Comparison of ENCODE assay signal across 10 cellular contexts in the genomic region with DNA sequence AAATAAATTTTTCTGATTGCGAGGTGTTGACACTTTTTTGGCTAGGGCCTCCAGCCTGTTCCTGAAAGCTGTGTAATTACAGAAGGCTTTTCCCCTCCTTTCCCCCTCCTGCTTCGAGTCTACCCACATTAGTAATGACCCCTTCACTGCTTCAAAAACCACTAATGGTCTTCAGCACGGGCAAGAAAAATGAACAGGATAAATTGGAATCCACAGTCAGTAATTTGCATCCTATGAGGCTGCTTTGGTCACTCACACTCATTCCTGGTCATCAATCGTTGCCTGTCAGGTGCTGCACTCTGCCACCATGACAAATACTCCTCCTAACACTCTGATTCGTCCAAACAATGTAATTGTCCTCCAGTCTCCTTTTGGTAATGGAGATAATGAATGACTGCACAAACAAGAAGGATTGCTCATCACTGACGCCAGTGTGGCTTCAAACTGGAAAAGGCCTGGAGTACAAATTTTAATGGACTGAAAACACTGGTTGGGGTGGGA.
DNase-seq lines count a peak whose midpoint lies in the region; ATAC-seq, FAIRE-seq and TF ChIP-seq lines count a peak whose summit lies in the region.
"Had no signal": no experiment of that assay in that cellular context is flagged by ENCODE, and none has a peak within 500 bp of the region (broad histone marks: within the 10 kb centered on the region; RNA-seq: fewer than 3 reads in every experiment).

No MANE protein-coding gene starts in this region.

- peaks cover 1% of the 10 kb centered on the region for H3K27me3 Mint-ChIP-seq in GM23338 (ENCODE audit: insufficient read depth, low read depth, poor library complexity)
- H3K27me3 Mint-ChIP-seq in CD8-positive, alpha-beta T cell (ENCODE audit: low read depth), result peaks cover 7% of the 10 kb centered on the region
- H3K27me3 Mint-ChIP-seq in activated T-helper 17 cell treated with anti-CD3 and anti-CD28 coated beads, Interleukin-2, amount 50 U/mL, for 72 hours, result peaks cover 8% of the 10 kb centered on the region

- TF ChIP-seq CTCF in GM23338 (conservative IDR thresholded peaks at IDR 0.05; ENCODE audit: low read depth in 2 of 2) (no peak), endothelial cell of umbilical vein (IDR thresholded peaks at IDR 0.05; ENCODE audit: extremely low read depth in 1 of 2, insufficient read depth in 1 of 2, low read depth in 1 of 2, low read length in 2 of 2) (no peak), pancreas (IDR thresholded peaks at IDR 0.05) (no peak)
- no peak for TF ChIP-seq CTCF in CD8-positive, alpha-beta T cell (IDR thresholded peaks at IDR 0.05)

- H3K27ac ChIP-seq in GM23338 (ENCODE audit: low read depth) (no peak overlapping the region), endothelial cell of umbilical vein (ENCODE audit: insufficient read depth, low read depth, low read length) (no peak overlapping the region), pancreas (no peak overlapping the region)
- H3K27ac ChIP-seq in CD8-positive, alpha-beta T cell (ENCODE audit: low read depth, low read length), result no peak overlapping the region

- H3K4me2 ChIP-seq in GM23338 (no peak overlapping the region), endothelial cell of umbilical vein (ENCODE audit: insufficient read depth, low read length) (no peak overlapping the region)

- CTCF ChIA-PET in endothelial cell of umbilical vein (lab: Charles Lee), result no interaction called here
- CTCF ChIA-PET in CD8-positive, alpha-beta T cell (lab: Charles Lee), result no interaction called here

- FAIRE-seq in endothelial cell of umbilical vein (lab: Jason Lieb, UNC) (no peak), pancreas (lab: Jason Lieb, UNC) (no peak)

- no peaks in the 10 kb centered on the region for H3K36me3 Mint-ChIP-seq in GM23338 (ENCODE audit: low read depth)
- no peaks in the 10 kb centered on the region for H3K36me3 Mint-ChIP-seq in CD8-positive, alpha-beta T cell
- no peaks in the 10 kb centered on the region for H3K36me3 Mint-ChIP-seq in activated T-helper 17 cell treated with anti-CD3 and anti-CD28 coated beads, Interleukin-2, amount 50 U/mL, for 72 hours (ENCODE audit: low read depth)

- no peaks in the 10 kb centered on the region for H3K79me2 ChIP-seq in GM23338 (replicated peaks; ENCODE audit: insufficient read depth)
- no peaks in the 10 kb centered on the region for H3K79me2 ChIP-seq in endothelial cell of umbilical vein (ENCODE audit: control insufficient read depth, insufficient read depth, low read length)

- no peak overlapping the region for H3K27ac Mint-ChIP-seq in GM23338
- no peak overlapping the region for H3K27ac Mint-ChIP-seq in CD8-positive, alpha-beta T cell
- H3K27ac Mint-ChIP-seq in activated T-helper 17 cell treated with anti-CD3 and anti-CD28 coated beads, Interleukin-2, amount 50 U/mL, for 72 hours, result no peak overlapping the region
- H3K27ac Mint-ChIP-seq: activated naive CD8-positive, alpha-beta T cell treated with anti-CD3 and anti-CD28 coated beads, Interleukin-2, amount 50 U/mL, for 24 hours; stimulated activated naive CD8-positive, alpha-beta T cell treated with anti-CD3 and anti-CD28 coated beads, Interleukin-15, amount 100 ng/mL, for 72 hours had no signal

- no peaks in the 10 kb centered on the region for H3K9me2 ChIP-seq in GM23338 (ENCODE audit: insufficient read depth)

- POLR2A ChIA-PET in endothelial cell of umbilical vein (lab: Charles Lee), result no interaction called here
- POLR2A ChIA-PET in CD8-positive, alpha-beta T cell (lab: Charles Lee), result no interaction called here

- TF ChIP-seq POLR2A in endothelial cell of umbilical vein (IDR thresholded peaks at IDR 0.05; ENCODE audit: low read depth, low read length), result no peak

- H3K9ac ChIP-seq in endothelial cell of umbilical vein (replicated peaks; ENCODE audit: extremely low read depth, insufficient read depth, low read length), result no peak overlapping the region

- H3F3A ChIP-seq in GM23338 (replicated peaks; ENCODE audit: low read depth), result no peaks in the 10 kb centered on the region

- H2AFZ ChIP-seq in GM23338 (0 out of 2 replicates have a peak overlapping the region, but pooled peaks have one; percentile 19), endothelial cell of umbilical vein (ENCODE audit: low read depth, low read length) (no peak overlapping the region)

- H3K4me1 Mint-ChIP-seq in GM23338, result no peaks in the 10 kb centered on the region; the same call in 2 of the 3 replicates
- no peaks in the 10 kb centered on the region for H3K4me1 Mint-ChIP-seq in CD8-positive, alpha-beta T cell (ENCODE audit: low read depth)
- H3K4me1 Mint-ChIP-seq in activated T-helper 17 cell treated with anti-CD3 and anti-CD28 coated beads, Interleukin-2, amount 50 U/mL, for 72 hours, result no peaks in the 10 kb centered on the region
- H3K4me1 Mint-ChIP-seq: activated naive CD8-positive, alpha-beta T cell treated with anti-CD3 and anti-CD28 coated beads, Interleukin-2, amount 50 U/mL, for 24 hours; stimulated activated naive CD8-positive, alpha-beta T cell treated with anti-CD3 and anti-CD28 coated beads, Interleukin-15, amount 100 ng/mL, for 72 hours had no signal

- H3K9me3 ChIP-seq in endothelial cell of umbilical vein (replicated peaks; ENCODE audit: control insufficient read depth, insufficient read depth, low read length) (no peaks in the 10 kb centered on the region), pancreas (no peaks in the 10 kb centered on the region)
- H3K9me3 ChIP-seq in CD8-positive, alpha-beta T cell (ENCODE audit: low read length), result no peaks in the 10 kb centered on the region

- intact Hi-C loops in endothelial cell of umbilical vein (cut with micrococcal nuclease) (no loop called here), pancreas (cut with DNase I) (no loop called here)
- intact Hi-C loops in CD8-positive, alpha-beta T cell (cut with DNase I, micrococcal nuclease), result no loop called here

- H3K4me1 ChIP-seq in GM23338 (ENCODE audit: insufficient read depth) (no peaks in the 10 kb centered on the region), endothelial cell of umbilical vein (ENCODE audit: control insufficient read depth, extremely low read depth, insufficient read depth, low read length) (no peaks in the 10 kb centered on the region), pancreas (no peaks in the 10 kb centered on the region)
- H3K4me1 ChIP-seq in CD8-positive, alpha-beta T cell (ENCODE audit: insufficient read depth, low read length), result no peaks in the 10 kb centered on the region

- no peaks in the 10 kb centered on the region for H3K36me3 ChIP-seq in GM23338 (ENCODE audit: insufficient read depth)
- H3K36me3 ChIP-seq in endothelial cell of umbilical vein (ENCODE audit: control insufficient read depth in 2 of 2, extremely low read depth in 1 of 2, insufficient read depth in 2 of 2, low read length in 2 of 2), result peaks cover 3% of the 10 kb centered on the region in 2 experiments
- H3K36me3 ChIP-seq in pancreas, result no peaks in the 10 kb centered on the region
- H3K36me3 ChIP-seq in CD8-positive, alpha-beta T cell (ENCODE audit: insufficient read depth, low read length), result no peaks in the 10 kb centered on the region

- no peaks in the 10 kb centered on the region for H3K9me3 Mint-ChIP-seq in GM23338
- H3K9me3 Mint-ChIP-seq in CD8-positive, alpha-beta T cell, result no peaks in the 10 kb centered on the region
- no peaks in the 10 kb centered on the region for H3K9me3 Mint-ChIP-seq in activated T-helper 17 cell treated with anti-CD3 and anti-CD28 coated beads, Interleukin-2, amount 50 U/mL, for 72 hours
- H3K9me3 Mint-ChIP-seq: activated naive CD8-positive, alpha-beta T cell treated with anti-CD3 and anti-CD28 coated beads, Interleukin-2, amount 50 U/mL, for 24 hours had no signal

- no peak overlapping the region for H3K4me3 Mint-ChIP-seq in GM23338
- H3K4me3 Mint-ChIP-seq in CD8-positive, alpha-beta T cell, result no peak overlapping the region
- H3K4me3 Mint-ChIP-seq in activated T-helper 17 cell treated with anti-CD3 and anti-CD28 coated beads, Interleukin-2, amount 50 U/mL, for 72 hours, result no peak overlapping the region
- H3K4me3 Mint-ChIP-seq: activated naive CD8-positive, alpha-beta T cell treated with anti-CD3 and anti-CD28 coated beads, Interleukin-2, amount 50 U/mL, for 24 hours; stimulated activated naive CD8-positive, alpha-beta T cell treated with anti-CD3 and anti-CD28 coated beads, Interleukin-15, amount 100 ng/mL, for 72 hours had no signal

- 39 to 41% methylated on average over 6 of the region's 6 CpGs for WGBS in pancreas, 2 donors

- no peaks in the 10 kb centered on the region for H4K20me1 ChIP-seq in GM23338 (replicated peaks; ENCODE audit: insufficient read depth)
- H4K20me1 ChIP-seq in endothelial cell of umbilical vein (replicated peaks; ENCODE audit: control insufficient read depth, extremely low read depth, insufficient read depth, low read length), result no peaks in the 10 kb centered on the region

- DNase-seq in GM23338 (ENCODE audit: low spot score) (no peak), NCI-H226 (peak; percentile 91), endothelial cell of umbilical vein (ENCODE audit: low read depth, low spot score) (peak; percentile 10), pancreas (no peak)
- no peak for DNase-seq in CD8-positive, alpha-beta T cell
- DNase-seq: activated naive CD8-positive, alpha-beta T cell treated with anti-CD3 and anti-CD28 coated beads, Interleukin-2, amount 50 U/mL, for 24 hours; stimulated activated naive CD8-positive, alpha-beta T cell treated with anti-CD3 and anti-CD28 coated beads, Interleukin-15, amount 100 ng/mL, for 72 hours had no signal

- H3K4me3 ChIP-seq in GM23338, result no peak overlapping the region
- H3K4me3 ChIP-seq in endothelial cell of umbilical vein (replicated peaks in 1 of 3; ENCODE audit: insufficient read depth in 1 of 3, low read depth in 1 of 3, low read length in 3 of 3), result no peak overlapping the region
- no peak overlapping the region for H3K4me3 ChIP-seq in pancreas
- H3K4me3 ChIP-seq in CD8-positive, alpha-beta T cell (ENCODE audit: low read depth, low read length), result no peak overlapping the region

- BruUV-seq in endothelial cell of umbilical vein (replicated peaks; lab: Mats Ljungman, UMichigan), result no TSS peak

- ATAC-seq in GM23338, result no peak
- ATAC-seq in pancreas, result peak in 3 of 4 donors; percentile 68 to 85 (median 79)
- no peak for ATAC-seq in HG02763 (IDR thresholded peaks at IDR 0.05; ENCODE audit: unreplicated experiment)
- ATAC-seq in CD8-positive, alpha-beta T cell, result no peak
- ATAC-seq in activated T-helper 17 cell treated with anti-CD3 and anti-CD28 coated beads, Interleukin-2, amount 50 U/mL, for 72 hours (replicated peaks), result no peak
- ATAC-seq in GM21360 (IDR thresholded peaks at IDR 0.05; ENCODE audit: unreplicated experiment), result no peak
- ATAC-seq: activated naive CD8-positive, alpha-beta T cell treated with anti-CD3 and anti-CD28 coated beads, Interleukin-2, amount 50 U/mL, for 24 hours; stimulated activated naive CD8-positive, alpha-beta T cell treated with anti-CD3 and anti-CD28 coated beads, Interleukin-15, amount 100 ng/mL, for 72 hours had no signal

- no peaks in the 10 kb centered on the region for H3K9me1 ChIP-seq in endothelial cell of umbilical vein (replicated peaks; ENCODE audit: control insufficient read depth, extremely low read depth, insufficient read depth, low read length)

- no peaks in the 10 kb centered on the region for H3K27me3 ChIP-seq in GM23338 (ENCODE audit: insufficient read depth)
- H3K27me3 ChIP-seq in endothelial cell of umbilical vein (ENCODE audit: control insufficient read depth in 2 of 2, insufficient read depth in 2 of 2, low read length in 2 of 2), result no peaks in the 10 kb centered on the region
- H3K27me3 ChIP-seq in pancreas, result no peaks in the 10 kb centered on the region
- H3K27me3 ChIP-seq in CD8-positive, alpha-beta T cell (ENCODE audit: insufficient read depth, low read length), result no peaks in the 10 kb centered on the region

- dilution Hi-C loops in endothelial cell of umbilical vein (cut with MboI; ENCODE audit: extremely low pct_ligation_motif_present, low sequenced_read_pairs), result no loop called here

Comparison
In these comparisons a context has a peak if more than half of its experiments do, and no peak if none do; other contexts are left out.
1. ATAC-seq: peak in pancreas (3 of 4); none in GM23338 (single experiment), HG02763 (single experiment), CD8-positive, alpha-beta T cell (single experiment), activated T-helper 17 cell treated with anti-CD3 and anti-CD28 coated beads, Interleukin-2, amount 50 U/mL, for 72 hours (single experiment) and GM21360 (single experiment).
2. DNase-seq: peak in NCI-H226 (single experiment) and endothelial cell of umbilical vein (single experiment); none in GM23338 (single experiment), pancreas (0 of 6) and CD8-positive, alpha-beta T cell (0 of 7).